Comparison of ENCODE assay signal across 29 cellular contexts in the genomic region with DNA sequence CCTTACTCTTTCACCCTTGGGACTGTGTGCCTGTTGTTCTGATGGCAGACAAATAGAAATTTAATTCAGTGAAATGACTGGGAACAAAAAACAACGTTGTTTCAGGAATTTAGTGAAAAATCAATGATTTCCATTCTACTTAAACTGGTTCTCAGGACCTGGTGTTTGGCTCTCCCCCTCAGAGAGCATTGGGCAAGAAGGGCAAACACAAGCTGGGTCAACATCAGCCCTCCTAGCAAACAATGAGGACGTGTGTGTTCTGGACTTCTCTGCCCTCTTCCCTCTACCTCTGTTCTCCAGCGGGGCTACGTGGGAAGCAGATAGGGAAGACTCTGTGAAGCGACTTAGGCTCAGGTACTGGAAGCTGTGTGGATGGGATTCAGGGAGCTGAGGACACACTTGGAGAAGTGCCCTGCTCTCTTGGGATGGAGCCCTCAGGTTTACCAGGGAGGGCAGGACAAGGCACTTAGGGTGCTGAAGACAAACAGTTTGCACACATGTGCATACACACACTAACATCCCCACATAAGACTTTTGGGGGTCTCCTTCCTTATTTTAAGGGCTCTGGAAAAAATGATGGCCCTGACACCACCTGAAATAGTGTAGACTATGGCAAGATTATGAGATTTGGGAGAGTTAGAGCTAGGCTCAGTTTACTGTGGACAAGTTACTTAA. TPM values are rescaled to one million over a fixed set of nuclear protein-coding genes. Genes with fewer than 3 reads are reported as not detected.
DNase-seq lines count a peak whose midpoint lies in the region; ATAC-seq, FAIRE-seq and TF ChIP-seq lines count a peak whose summit lies in the region.
"Had no signal": no experiment of that assay in that cellular context is flagged by ENCODE, and none has a peak within 500 bp of the region (broad histone marks: within the 10 kb centered on the region; RNA-seq: fewer than 3 reads in every experiment).

No MANE protein-coding gene starts in this region.

- CTCF ChIA-PET in Calu3 (lab: Charles Lee) = interaction anchor here (0.9 kb wide), 1 partner anchor 15 kb away, joined by 3 read pairs; no protein-coding TSS in a partner anchor

- 4 to 19% methylated on average over 5 of the region's 5 CpGs for WGBS in pancreas, 2 donors

- peak; percentile 46 for DNase-seq in Calu3
- DNase-seq in NCI-H1092 (lab: John Stamatoyannopoulos, UW) = peak; percentile 45
- no peak for DNase-seq in colonic mucosa
- DNase-seq in pancreas = peak in 2 of 6 donors; percentile 54 to 56
- no peak for DNase-seq in Ammon's horn (ENCODE audit: low spot score)
- DNase-seq in NCI-H446 treated with DMSO at 0.1 percent for 48 hours (lab: John Stamatoyannopoulos, UW) = no peak
- DNase-seq: activated CD4-positive, alpha-beta T cell treated with anti-CD3 and anti-CD28 coated beads, Interleukin-2, amount 10 ng/mL, durations not matched to agents 7 days and 5 days; activated CD8-positive, alpha-beta memory T cell treated with anti-CD3 and anti-CD28 coated beads, Interleukin-2, amount 50 U/mL, for 4 hours; activated effector memory CD4-positive, alpha-beta T cell treated with anti-CD3 and anti-CD28 coated beads, Interleukin-2, amount 50 U/mL, for 16 hours; activated naive CD8-positive, alpha-beta T cell treated with anti-CD3 and anti-CD28 coated beads, Interleukin-2, amount 50 U/mL, for 24 hours; CD8-positive, alpha-beta T cell; endodermal cell; glutamatergic neuron; KBM-7; NCI-H187; NCI-H446; stimulated activated CD4-positive, alpha-beta T cell treated with anti-CD3 and anti-CD28 coated beads, Interleukin-1b, Interleukin-23, amount 100 ng/mL, for 48 hours; SW 1271 had no signal

- no peaks in the 10 kb centered on the region for H3K27me3 Mint-ChIP-seq in Calu3 (ENCODE audit: unreplicated experiment)
- H3K27me3 Mint-ChIP-seq: activated CD4-positive, alpha-beta T cell treated with anti-CD3 and anti-CD28 coated beads, Interleukin-2, amount 10 ng/mL, durations not matched to agents 7 days and 5 days had no signal

- FAIRE-seq in pancreas (lab: Jason Lieb, UNC) = no peak
- FAIRE-seq: TTC549 had no signal

- peaks cover 63% of the 10 kb centered on the region for H3K4me1 Mint-ChIP-seq in Calu3 (ENCODE audit: low read depth, unreplicated experiment)
- H3K4me1 Mint-ChIP-seq: stimulated activated memory B cell treated with anti-CD40 and anti-IgM and Interleukin-4, amounts not matched to agents 10 μg/mL and 1 μg/mL and 100 μg/mL, for 72 hours had no signal

- no peak overlapping the region for H3K4me3 ChIP-seq in colonic mucosa
- H3K4me3 ChIP-seq in pancreas = no peak overlapping the region
- H3K4me3 ChIP-seq: HAP-1, thoracic aorta had no signal

- peak overlapping the region; percentile 61 for H3K27ac Mint-ChIP-seq in Calu3 (ENCODE audit: unreplicated experiment)
- H3K27ac Mint-ChIP-seq: CD8-positive, alpha-beta T cell; endodermal cell; mesothelial cell of epicardium; nephron; stimulated activated memory B cell treated with anti-CD40 and anti-IgM and Interleukin-4, amounts not matched to agents 10 μg/mL and 1 μg/mL and 100 μg/mL, for 72 hours had no signal

- no TSS peak for BruUV-seq in Calu3 (replicated peaks; lab: Mats Ljungman, UMichigan)

- intact Hi-C loops in Calu3 (cut with micrococcal nuclease; ENCODE audit: unreplicated experiment) = loop anchor here (5.0 kb wide), 1 partner anchor 264 kb away; no protein-coding TSS in a partner anchor
- intact Hi-C loops in colonic mucosa (cut with DNase I) = no loop called here
- intact Hi-C loops in pancreas (cut with DNase I) = no loop called here

- peak; percentile 69 to 93 (median 77) for ATAC-seq in pancreas
- ATAC-seq in HG02840 (IDR thresholded peaks at IDR 0.05; ENCODE audit: low FRiP score, unreplicated experiment) = no peak
- no peak for ATAC-seq in HG02852 (IDR thresholded peaks at IDR 0.05; ENCODE audit: unreplicated experiment)
- ATAC-seq: activated naive CD8-positive, alpha-beta T cell treated with anti-CD3 and anti-CD28 coated beads, Interleukin-2, amount 50 U/mL, for 24 hours; CD8-positive, alpha-beta T cell; stimulated activated memory B cell treated with anti-CD40 and anti-IgM and Interleukin-4, amounts not matched to agents 10 μg/mL and 1 μg/mL and 100 μg/mL, for 72 hours had no signal

- H3K9ac ChIP-seq in colonic mucosa (ENCODE audit: low read depth in 2 of 2, low read length in 2 of 2) = no peak overlapping the region

- TF ChIP-seq CTCF in Calu3 (IDR thresholded peaks at IDR 0.05; ENCODE audit: unreplicated experiment) (no peak), colonic mucosa (IDR thresholded peaks at IDR 0.05) (no peak), pancreas (IDR thresholded peaks at IDR 0.05) (no peak)

- H3K4me3 Mint-ChIP-seq in Calu3 (ENCODE audit: low read depth, unreplicated experiment) = no peak overlapping the region
- H3K4me3 Mint-ChIP-seq: activated CD4-positive, alpha-beta T cell treated with anti-CD3 and anti-CD28 coated beads, Interleukin-2, amount 10 ng/mL, durations not matched to agents 7 days and 5 days; activated naive CD8-positive, alpha-beta T cell treated with anti-CD3 and anti-CD28 coated beads, Interleukin-2, amount 50 U/mL, for 24 hours; brain; CD8-positive, alpha-beta T cell; endodermal cell; mesothelial cell of epicardium; nephron; stimulated activated memory B cell treated with anti-CD40 and anti-IgM and Interleukin-4, amounts not matched to agents 10 μg/mL and 1 μg/mL and 100 μg/mL, for 72 hours had no signal

- H3K27ac ChIP-seq in colonic mucosa (peak overlapping the region; percentile 44), pancreas (peak overlapping the region in 3 of 4 donors; percentile 64 to 77 (median 66))
- H3K27ac ChIP-seq: thoracic aorta had no signal

- H3K9me3 ChIP-seq in colonic mucosa (no peaks in the 10 kb centered on the region), pancreas (no peaks in the 10 kb centered on the region)
- H3K9me3 ChIP-seq: HAP-1, thoracic aorta had no signal

- H3K27me3 ChIP-seq in colonic mucosa (no peaks in the 10 kb centered on the region), pancreas (no peaks in the 10 kb centered on the region)

- H3K36me3 ChIP-seq in colonic mucosa = no peaks in the 10 kb centered on the region
- no peaks in the 10 kb centered on the region for H3K36me3 ChIP-seq in pancreas
- H3K36me3 ChIP-seq: HAP-1, thoracic aorta had no signal

- H3K4me1 ChIP-seq in colonic mucosa = no peaks in the 10 kb centered on the region
- H3K4me1 ChIP-seq in pancreas = peaks cover 6 to 21% (median 16%) of the 10 kb centered on the region in 3 donors

- H3K36me3 Mint-ChIP-seq in Calu3 (ENCODE audit: insufficient read depth, unreplicated experiment) = no peaks in the 10 kb centered on the region
- H3K36me3 Mint-ChIP-seq: brain; CD8-positive, alpha-beta T cell; mesothelial cell of epicardium; stimulated activated memory B cell treated with anti-CD40 and anti-IgM and Interleukin-4, amounts not matched to agents 10 μg/mL and 1 μg/mL and 100 μg/mL, for 72 hours had no signal

- no peaks in the 10 kb centered on the region for H3K9me3 Mint-ChIP-seq in Calu3 (ENCODE audit: low read depth, unreplicated experiment)
- H3K9me3 Mint-ChIP-seq: activated CD4-positive, alpha-beta T cell treated with anti-CD3 and anti-CD28 coated beads, Interleukin-2, amount 10 ng/mL, durations not matched to agents 7 days and 5 days; CD8-positive, alpha-beta T cell; endodermal cell; mesothelial cell of epicardium; nephron; stimulated activated memory B cell treated with anti-CD40 and anti-IgM and Interleukin-4, amounts not matched to agents 10 μg/mL and 1 μg/mL and 100 μg/mL, for 72 hours had no signal

RNA-seq across cellular contexts. Expression of a gene that starts 7.6 kb away (rescaled TPM):
- total RNA-seq in Calu3 (2022) (167 and 235 TPM in 2 replicates), colonic mucosa (100 to 1,000 TPM; 153 to 278 TPM), pancreas (100 to 1,000 TPM in 4 of 6 donors, 10 to 100 TPM in 2; 45.0 to 328 (median 170) TPM)
- polyA plus RNA-seq in pancreas = 100 to 1,000 TPM in 1 of 2 donors, 10 to 100 TPM in 1; 45.7 to 246 TPM

RNA-seq across cellular contexts. Expression of a gene that starts 29.5 kb away (rescaled TPM):
- total RNA-seq in Calu3 (2022) = not detected in 2 replicates
- total RNA-seq in colonic mucosa = not detected
- total RNA-seq in pancreas = not detected
- not detected for polyA plus RNA-seq in pancreas
- total RNA-seq: activated CD4-positive, alpha-beta T cell treated with anti-CD3 and anti-CD28 coated beads, Interleukin-2, amount 10 ng/mL, durations not matched to agents 7 days and 5 days; CD8-positive, alpha-beta T cell; endodermal cell; mesothelial cell of epicardium; posterior vena cava; skeletal muscle tissue; thoracic aorta had no signal

RNA-seq across cellular contexts. Expression of a gene that starts 56.6 kb away (rescaled TPM):
- total RNA-seq in Calu3 (2022) (not detected in 2 replicates), colonic mucosa (not detected), pancreas (not detected)
- not detected for polyA plus RNA-seq in pancreas
- total RNA-seq: activated CD4-positive, alpha-beta T cell treated with anti-CD3 and anti-CD28 coated beads, Interleukin-2, amount 10 ng/mL, durations not matched to agents 7 days and 5 days; CD8-positive, alpha-beta T cell; mesothelial cell of epicardium; posterior vena cava; skeletal muscle tissue; thoracic aorta had no signal

Comparison
In these comparisons a context has a peak if more than half of its experiments do, and no peak if none do; other contexts are left out.
1. DNase-seq: peak in Calu3 (single experiment) and NCI-H1092 (single experiment); none in colonic mucosa (single experiment), Ammon's horn (single experiment) and NCI-H446 treated with DMSO at 0.1 percent for 48 hours (single experiment).
2. ATAC-seq: peak in pancreas (4 of 4); none in HG02840 (single experiment) and HG02852 (single experiment).